Comparison of ENCODE assay signal across 12 cellular contexts in the genomic region with DNA sequence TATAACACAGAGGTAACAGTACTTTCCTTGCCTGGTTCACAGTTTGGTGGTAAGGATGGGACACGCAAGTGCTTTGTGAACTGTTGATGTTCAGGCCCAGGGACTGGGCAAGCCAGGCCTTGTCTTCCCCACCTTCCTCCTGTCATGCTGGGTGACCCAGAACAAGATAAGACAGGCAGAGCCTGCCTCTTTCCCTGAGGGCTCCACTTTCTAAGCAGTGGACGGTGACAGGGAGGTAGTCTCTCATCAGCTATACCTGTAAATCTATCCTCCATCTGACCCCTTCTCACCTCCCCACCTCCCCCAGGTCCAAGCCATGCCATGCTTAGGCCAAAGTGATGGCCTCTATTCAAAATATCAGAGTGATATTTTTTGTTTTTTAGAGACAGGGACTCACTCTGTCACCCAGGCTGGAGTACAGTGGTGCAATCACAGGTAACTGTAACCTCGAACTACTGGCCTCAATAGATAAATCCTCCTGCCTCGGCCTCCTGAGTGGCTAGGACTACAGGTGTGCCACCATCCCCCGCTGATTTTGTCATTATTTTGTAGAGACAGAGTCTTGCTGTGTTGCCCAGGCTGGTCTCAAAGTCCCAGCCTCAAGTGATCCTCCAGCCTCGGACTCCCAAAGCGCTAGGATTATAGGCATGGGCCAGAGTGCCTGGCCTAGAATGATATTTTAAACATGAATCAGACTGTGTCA. TPM values are rescaled to one million over a fixed set of nuclear protein-coding genes. Genes with fewer than 3 reads are reported as not detected.
DNase-seq lines count a peak whose midpoint lies in the region; ATAC-seq and TF ChIP-seq lines count a peak whose summit lies in the region.
"Had no signal": no experiment of that assay in that cellular context is flagged by ENCODE, and none has a peak within 500 bp of the region (broad histone marks: within the 10 kb centered on the region; RNA-seq: fewer than 3 reads in every experiment).

No MANE protein-coding gene starts in this region.

- no peaks in the 10 kb centered on the region for H3K9me3 ChIP-seq in PC-9 (ENCODE audit: insufficient read depth, low read depth)
- H3K9me3 ChIP-seq in mesodermal cell (ENCODE audit: control insufficient read depth, low read length), result no peaks in the 10 kb centered on the region
- H3K9me3 ChIP-seq in transverse colon, result no peaks in the 10 kb centered on the region

- DNase-seq in PC-9 (no peak), transverse colon (no peak), KBM-7 (no peak), sciatic nerve (ENCODE audit: low spot score) (no peak)
- no peak for DNase-seq in activated CD4-positive, alpha-beta T cell treated with anti-CD3 and anti-CD28 coated beads for 36 hours
- no peak for DNase-seq in activated CD4-positive, alpha-beta memory T cell treated with anti-CD3 and anti-CD28 coated beads for 36 hours
- DNase-seq: activated T-cell treated with anti-CD3 and anti-CD28 coated beads, Interleukin-2, amount 50 U/mL, for 24 hours; CD4-positive, alpha-beta T cell; GF-D8 had no signal

- H3K4me3 ChIP-seq in PC-9, result no peak overlapping the region
- H3K4me3 ChIP-seq in mesodermal cell (ENCODE audit: extremely low read depth, insufficient read depth, low read length, poor library complexity, severe bottlenecking), result no peak overlapping the region
- no peak overlapping the region for H3K4me3 ChIP-seq in transverse colon

- POLR2A ChIA-PET in PC-9 (lab: Charles Lee; ENCODE audit: unreplicated experiment), result no interaction called here
- POLR2A ChIA-PET in activated CD4-positive, alpha-beta T cell treated with anti-CD3 and anti-CD28 coated beads for 36 hours (lab: Charles Lee), result no interaction called here
- POLR2A ChIA-PET in activated CD4-positive, alpha-beta memory T cell treated with anti-CD3 and anti-CD28 coated beads for 36 hours (lab: Charles Lee), result no interaction called here

- 88 to 92% methylated on average over 4 to 5 of the region's 7 CpGs for WGBS in mesodermal cell (ENCODE audit: insufficient coverage in 2 of 2), 2 experiments
- whole genome bisulfite sequencing in transverse colon (ENCODE audit: low coverage in 1 of 2), 2 donors, result 90 to 96% methylated on average over 2 to 7 of the region's 7 CpGs

- intact Hi-C loops in PC-9 (cut with micrococcal nuclease; ENCODE audit: unreplicated experiment) (loop anchor here (2.0 to 10.0 kb wide), 3 partner anchors 17 to 283 kb away; a partner anchor contains a TSS), transverse colon (cut with DNase I; ENCODE audit: low total_unique reads) (loop anchor here (5.0 kb wide), 1 partner anchor 114 kb away; no protein-coding TSS in a partner anchor), sciatic nerve (cut with DNase I) (loop anchor here (5.0 kb wide), 1 partner anchor 119 kb away; no protein-coding TSS in a partner anchor)
- intact Hi-C loops in activated CD4-positive, alpha-beta T cell treated with anti-CD3 and anti-CD28 coated beads for 36 hours (cut with DNase I, micrococcal nuclease), result no loop called here
- intact Hi-C loops in activated CD4-positive, alpha-beta memory T cell treated with anti-CD3 and anti-CD28 coated beads for 36 hours (cut with micrococcal nuclease), result loop anchor here (10.0 kb wide), 1 partner anchor 613 kb away; no protein-coding TSS in a partner anchor

- peaks cover 6% of the 10 kb centered on the region; the same call in 1 of the 2 replicates for H3K79me2 ChIP-seq in PC-9 (ENCODE audit: low read depth)

- peaks cover 16% of the 10 kb centered on the region for H3K27me3 Mint-ChIP-seq in activated CD4-positive, alpha-beta T cell treated with anti-CD3 and anti-CD28 coated beads for 36 hours
- H3K27me3 Mint-ChIP-seq in activated CD4-positive, alpha-beta memory T cell treated with anti-CD3 and anti-CD28 coated beads for 36 hours, result peaks cover 16% of the 10 kb centered on the region

- no peaks in the 10 kb centered on the region for H3K4me1 Mint-ChIP-seq in activated CD4-positive, alpha-beta T cell treated with anti-CD3 and anti-CD28 coated beads for 36 hours
- peaks cover 15% of the 10 kb centered on the region for H3K4me1 Mint-ChIP-seq in activated CD4-positive, alpha-beta memory T cell treated with anti-CD3 and anti-CD28 coated beads for 36 hours (ENCODE audit: low read depth)

- H2AFZ ChIP-seq in PC-9, result no peak overlapping the region

- peaks cover 19% of the 10 kb centered on the region; the same call in 1 of the 2 replicates for H3F3A ChIP-seq in PC-9 (ENCODE audit: insufficient read depth, low read depth)

- H3K4me1 ChIP-seq in PC-9 (replicated peaks; ENCODE audit: insufficient read depth) (peaks cover 15% of the 10 kb centered on the region; the same call in 1 of the 2 replicates), mesodermal cell (ENCODE audit: control insufficient read depth, insufficient read depth, low read length, poor library complexity, severe bottlenecking) (peaks cover 27% of the 10 kb centered on the region), transverse colon (peaks cover 0 to 36% (median 4%) of the 10 kb centered on the region in 4 donors)

- CTCF ChIA-PET in PC-9 (lab: Charles Lee), result no interaction called here
- CTCF ChIA-PET in activated CD4-positive, alpha-beta T cell treated with anti-CD3 and anti-CD28 coated beads for 36 hours (lab: Charles Lee), result interaction anchor here (0.6 to 6.3 kb wide), 6 partner anchors 12 to 116 kb away, joined by 3 to 152 read pairs (median 6); a partner anchor contains a TSS
- CTCF ChIA-PET in activated CD4-positive, alpha-beta memory T cell treated with anti-CD3 and anti-CD28 coated beads for 36 hours (lab: Charles Lee), result interaction anchor here (1.1 to 9.8 kb wide), 4 partner anchors 8 to 127 kb away, joined by 3 to 218 read pairs (median 22); no protein-coding TSS in a partner anchor

- no peak overlapping the region for H3K4me3 Mint-ChIP-seq in activated CD4-positive, alpha-beta T cell treated with anti-CD3 and anti-CD28 coated beads for 36 hours
- no peak overlapping the region for H3K4me3 Mint-ChIP-seq in activated CD4-positive, alpha-beta memory T cell treated with anti-CD3 and anti-CD28 coated beads for 36 hours
- H3K4me3 Mint-ChIP-seq: activated T-cell treated with anti-CD3 and anti-CD28 coated beads, Interleukin-2, amount 50 U/mL, for 24 hours; CD4-positive, alpha-beta T cell had no signal

- no peak overlapping the region; the same call in 1 of the 2 replicates for H3K4me2 ChIP-seq in PC-9

- H3K27me3 ChIP-seq in PC-9 (ENCODE audit: insufficient read depth, low read depth) (no peaks in the 10 kb centered on the region), transverse colon (no peaks in the 10 kb centered on the region)

- TF ChIP-seq POLR2A in transverse colon (IDR thresholded peaks at IDR 0.05), result no peak

- peak; percentile 87 for ATAC-seq in esophagus mucosa
- no peak for ATAC-seq in activated CD4-positive, alpha-beta T cell treated with anti-CD3 and anti-CD28 coated beads for 36 hours
- ATAC-seq in sciatic nerve, result no peak

- H3K9me3 Mint-ChIP-seq in activated CD4-positive, alpha-beta T cell treated with anti-CD3 and anti-CD28 coated beads for 36 hours (ENCODE audit: low read depth), result no peaks in the 10 kb centered on the region
- H3K9me3 Mint-ChIP-seq in activated CD4-positive, alpha-beta memory T cell treated with anti-CD3 and anti-CD28 coated beads for 36 hours, result no peaks in the 10 kb centered on the region
- H3K9me3 Mint-ChIP-seq: activated T-cell treated with anti-CD3 and anti-CD28 coated beads, Interleukin-2, amount 50 U/mL, for 24 hours; CD4-positive, alpha-beta T cell had no signal

- no peaks in the 10 kb centered on the region for H4K20me1 ChIP-seq in PC-9 (ENCODE audit: insufficient read depth)

- TF ChIP-seq CTCF in PC-9 (conservative IDR thresholded peaks at IDR 0.05) (no peak), transverse colon (IDR thresholded peaks at IDR 0.05) (no peak)

- in situ Hi-C loops in transverse colon (cut with MboI; ENCODE audit: low pct_ligation_motif_present in 1 of 4, low pct_unique_long_range_greater_than_20kb in 1 of 4, low sequenced_read_pairs in 3 of 4) (loop anchor here in 3 of 4 donors (10.0 to 25.0 kb wide), 2 partner anchors 117 to 389 kb away; no protein-coding TSS in a partner anchor), KBM-7 (cut with MboI; ENCODE audit: low pct_unique_long_range_greater_than_20kb, low sequenced_read_pairs) (loop anchor here (10.0 to 25.0 kb wide), 2 partner anchors 117 to 636 kb away; no protein-coding TSS in a partner anchor)

- no peaks in the 10 kb centered on the region for H3K36me3 Mint-ChIP-seq in activated CD4-positive, alpha-beta T cell treated with anti-CD3 and anti-CD28 coated beads for 36 hours (ENCODE audit: low read depth)
- H3K36me3 Mint-ChIP-seq in activated CD4-positive, alpha-beta memory T cell treated with anti-CD3 and anti-CD28 coated beads for 36 hours, result no peaks in the 10 kb centered on the region

- no peak overlapping the region for H3K27ac Mint-ChIP-seq in activated CD4-positive, alpha-beta T cell treated with anti-CD3 and anti-CD28 coated beads for 36 hours
- no peak overlapping the region for H3K27ac Mint-ChIP-seq in activated CD4-positive, alpha-beta memory T cell treated with anti-CD3 and anti-CD28 coated beads for 36 hours
- H3K27ac Mint-ChIP-seq: activated T-cell treated with anti-CD3 and anti-CD28 coated beads, Interleukin-2, amount 50 U/mL, for 24 hours; CD4-positive, alpha-beta T cell had no signal

- H3K9me2 ChIP-seq in PC-9 (ENCODE audit: insufficient read depth), result no peaks in the 10 kb centered on the region

- H3K27ac ChIP-seq in PC-9, result peak overlapping the region; percentile 46; the same call in 1 of the 2 replicates
- H3K27ac ChIP-seq in mesodermal cell (ENCODE audit: low read depth, low read length, severe bottlenecking), result peak overlapping the region; percentile 97
- H3K27ac ChIP-seq in transverse colon, result peak overlapping the region; percentile 51 to 63 (median 57)

- H3K36me3 ChIP-seq in PC-9 (ENCODE audit: low read depth) (no peaks in the 10 kb centered on the region), mesodermal cell (ENCODE audit: control insufficient read depth, insufficient read depth, low read length) (peaks cover 64% of the 10 kb centered on the region), transverse colon (peaks cover 0 to 12% (median 3%) of the 10 kb centered on the region in 4 donors)

- no peak for TF ChIP-seq EP300 in transverse colon (IDR thresholded peaks at IDR 0.05; ENCODE audit: low read depth)

- no TSS peak for BruUV-seq in PC-9 (replicated peaks; lab: Mats Ljungman, UMichigan)

RNA-seq across cellular contexts. Expression of a gene that starts 42.8 kb away (rescaled TPM):
- 202 and 215 TPM in 2 replicates for total RNA-seq in PC-9 (2021)
- total RNA-seq in esophagus mucosa, result 144 TPM
- polyA plus RNA-seq in mesodermal cell (2013, experiment 1 of 2), result 168 TPM
- 163 TPM for polyA plus RNA-seq in mesodermal cell (2013, experiment 2 of 2)
- 100 to 1,000 TPM; 201 to 259 (median 225) TPM for total RNA-seq in transverse colon
- under 1 TPM; 0.34 to 0.53 TPM for total RNA-seq in activated CD4-positive, alpha-beta T cell treated with anti-CD3 and anti-CD28 coated beads for 36 hours
- under 1 TPM; 0.76 to 0.92 TPM for total RNA-seq in activated CD4-positive, alpha-beta memory T cell treated with anti-CD3 and anti-CD28 coated beads for 36 hours
- total RNA-seq in sciatic nerve, result 138 TPM

RNA-seq across cellular contexts. Expression of a gene that starts 54.0 kb away (rescaled TPM):
- total RNA-seq in PC-9 (2021) (not detected in 2 replicates), esophagus mucosa (not detected), transverse colon (not detected), sciatic nerve (0.49 TPM)
- not detected for polyA plus RNA-seq in mesodermal cell (2013, experiment 1 of 2)
- not detected for polyA plus RNA-seq in mesodermal cell (2013, experiment 2 of 2)
- not detected for total RNA-seq in activated CD4-positive, alpha-beta T cell treated with anti-CD3 and anti-CD28 coated beads for 36 hours
- not detected for total RNA-seq in activated CD4-positive, alpha-beta memory T cell treated with anti-CD3 and anti-CD28 coated beads for 36 hours
- total RNA-seq: CD4-positive, alpha-beta T cell had no signal
- polyA plus RNA-seq: neural cell had no signal

Comparison
In these comparisons a context has a peak if more than half of its experiments do, and no peak if none do; other contexts are left out.
1. H3K27ac ChIP-seq: peak in every context shown above with its lines; median percentile 97 in mesodermal cell; 57 in transverse colon; 46 in PC-9.
2. RNA of a gene that starts 42.8 kb away (total RNA-seq): 201 to 259 TPM in transverse colon, 202 to 215 TPM in PC-9, 144 TPM in esophagus mucosa (single experiment) and 138 TPM in sciatic nerve (single experiment); 0.76 to 0.92 TPM in activated CD4-positive, alpha-beta memory T cell treated with anti-CD3 and anti-CD28 coated beads for 36 hours and 0.34 to 0.53 TPM in activated CD4-positive, alpha-beta T cell treated with anti-CD3 and anti-CD28 coated beads for 36 hours; every median in the first group is over 10 times any median in the second.
3. intact Hi-C loops: an anchor here in PC-9 (2.0 to 10.0 kb wide), transverse colon (5.0 kb wide), activated CD4-positive, alpha-beta memory T cell treated with anti-CD3 and anti-CD28 coated beads for 36 hours (10.0 kb wide) and sciatic nerve (5.0 kb wide); none called in activated CD4-positive, alpha-beta T cell treated with anti-CD3 and anti-CD28 coated beads for 36 hours.